In the genomic region with DNA sequence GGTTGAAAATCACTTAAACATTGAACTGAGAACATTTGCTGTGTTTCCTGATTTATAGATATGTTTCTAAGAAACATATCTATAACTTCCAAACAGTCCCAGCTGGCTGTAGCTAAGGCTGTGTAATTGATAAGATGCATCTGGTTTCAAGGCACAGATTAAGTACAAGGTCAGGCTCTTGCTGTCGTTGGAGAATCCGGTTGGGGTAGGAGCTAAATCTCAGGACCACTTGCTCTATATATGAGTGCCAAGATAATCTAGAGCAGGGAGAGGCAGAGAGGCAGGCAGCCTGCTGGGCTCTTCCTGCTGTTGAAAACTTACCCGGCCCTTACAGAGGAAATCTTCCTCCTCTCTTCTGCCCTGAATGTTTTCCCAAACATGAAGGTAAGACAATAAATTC, we compare ENCODE assay signal across 14 cellular contexts. TPM values are rescaled to one million over a fixed set of nuclear protein-coding genes. Genes with fewer than 3 reads are reported as not detected.
DNase-seq lines count a peak whose midpoint lies in the region; ATAC-seq and TF ChIP-seq lines count a peak whose summit lies in the region.
"Had no signal": no experiment of that assay in that cellular context is flagged by ENCODE, and none has a peak within 500 bp of the region (broad histone marks: within the 10 kb centered on the region; RNA-seq: fewer than 3 reads in every experiment).

A gene (plus strand): TSS at position 265 of the 400 bp plus-strand sequence. CDS start 114 bp downstream, at position 379.

- H3K9me3 ChIP-seq in SK-N-MC (ENCODE audit: low read depth, low read length) (no peaks in the 10 kb centered on the region), esophagus squamous epithelium (no peaks in the 10 kb centered on the region), lower lobe of right lung (no peaks in the 10 kb centered on the region), thoracic aorta (no peaks in the 10 kb centered on the region)
- H3K9me3 ChIP-seq: BLaER1 treated with 17β-estradiol and CSF1 and Interleukin-3, amounts not matched to agents 10 nM and 100 nM; gastrocnemius medialis had no signal

- peak within 1 kb of the TSS; percentile 82 for H3K27ac ChIP-seq in SK-N-MC
- no peak within 1 kb of the TSS for H3K27ac ChIP-seq in esophagus squamous epithelium
- peak within 1 kb of the TSS; percentile 62 for H3K27ac ChIP-seq in lower lobe of right lung
- H3K27ac ChIP-seq in thoracic aorta: no peak within 1 kb of the TSS
- H3K27ac ChIP-seq: BLaER1 treated with 17β-estradiol and CSF1 and Interleukin-3, amounts not matched to agents 10 nM and 100 nM; gastrocnemius medialis had no signal

- 50 to 63% methylated on average over 3 of the region's 3 CpGs for WGBS in esophagus squamous epithelium, 2 donors

- H3K4me1 ChIP-seq in esophagus squamous epithelium: peaks cover 0 to 28% (median 4%) of the 10 kb centered on the region in 3 donors
- H3K4me1 ChIP-seq in lower lobe of right lung: peaks cover 11% of the 10 kb centered on the region
- peaks cover 2 to 4% of the 10 kb centered on the region in 2 donors for H3K4me1 ChIP-seq in thoracic aorta (ENCODE audit: control insufficient read depth in 1 of 2, low read depth in 2 of 2)
- H3K4me1 ChIP-seq: BLaER1 treated with 17β-estradiol and CSF1 and Interleukin-3, amounts not matched to agents 10 nM and 100 nM had no signal

- peak within 1 kb of the TSS; percentile 65 for H3K9ac ChIP-seq in SK-N-MC (ENCODE audit: insufficient read length)
- H3K9ac ChIP-seq: BLaER1 treated with 17β-estradiol and CSF1 and Interleukin-3, amounts not matched to agents 10 nM and 100 nM had no signal

- no peak for TF ChIP-seq CTCF in esophagus squamous epithelium (IDR thresholded peaks at IDR 0.05)
- no peak for TF ChIP-seq CTCF in lower lobe of right lung (IDR thresholded peaks at IDR 0.05)
- no peak for TF ChIP-seq CTCF in thoracic aorta (IDR thresholded peaks at IDR 0.05)

- H3K27me3 ChIP-seq in esophagus squamous epithelium: no peaks in the 10 kb centered on the region
- H3K27me3 ChIP-seq in lower lobe of right lung (ENCODE audit: low read depth): no peaks in the 10 kb centered on the region
- no peaks in the 10 kb centered on the region for H3K27me3 ChIP-seq in thoracic aorta (replicated peaks; ENCODE audit: insufficient read depth)
- H3K27me3 ChIP-seq: BLaER1 treated with 17β-estradiol and CSF1 and Interleukin-3, amounts not matched to agents 10 nM and 100 nM; gastrocnemius medialis had no signal

- intact Hi-C loops in esophagus squamous epithelium (cut with DNase I): no loop called here
- intact Hi-C loops in lower lobe of right lung (cut with DNase I): no loop called here

- H3K4me3 ChIP-seq in SK-N-MC (peak within 1 kb of the TSS; percentile 72), esophagus squamous epithelium (peak within 1 kb of the TSS in 3 of 4 donors; percentile 12 to 54 (median 28)), lower lobe of right lung (peak within 1 kb of the TSS; percentile 45), thoracic aorta (no peak within 1 kb of the TSS)
- H3K4me3 ChIP-seq: BLaER1 treated with 17β-estradiol and CSF1 and Interleukin-3, amounts not matched to agents 10 nM and 100 nM; gastrocnemius medialis had no signal

- no peaks in the 10 kb centered on the region; the same call in 1 of the 2 replicates for H3K36me3 ChIP-seq in SK-N-MC (ENCODE audit: insufficient read depth, low read length)
- H3K36me3 ChIP-seq in esophagus squamous epithelium: no peaks in the 10 kb centered on the region
- no peaks in the 10 kb centered on the region for H3K36me3 ChIP-seq in lower lobe of right lung
- no peaks in the 10 kb centered on the region for H3K36me3 ChIP-seq in thoracic aorta
- H3K36me3 ChIP-seq: BLaER1 treated with 17β-estradiol and CSF1 and Interleukin-3, amounts not matched to agents 10 nM and 100 nM; gastrocnemius medialis had no signal

- DNase-seq in SK-N-MC (ENCODE audit: low read depth, low spot score) (no peak), esophagus squamous epithelium (lab: John Stamatoyannopoulos, UW) (no peak), lower lobe of right lung (no peak), thoracic aorta (ENCODE audit: low spot score) (no peak), NCI-H510A (lab: John Stamatoyannopoulos, UW) (no peak), HCEC 1CT (no peak), NOMO-1 treated with DMSO at 0.1 percent for 48 hours (lab: John Stamatoyannopoulos, UW; ENCODE audit: unreplicated experiment) (no peak)
- DNase-seq: activated CD8-positive, alpha-beta T cell treated with anti-CD3 and anti-CD28 coated beads for 36 hours; activated naive CD4-positive, alpha-beta T cell treated with anti-CD3 and anti-CD28 coated beads, Interleukin-2, amount 10 ng/mL, durations not matched to agents 7 days and 5 days; gastrocnemius medialis; NCI-H1694; T-cell had no signal

- no peak for TF ChIP-seq POLR2A in esophagus squamous epithelium (IDR thresholded peaks at IDR 0.05)

- ATAC-seq in lower lobe of right lung (peak; percentile 58 to 71), thoracic aorta (ENCODE audit: insufficient number of reproducible peaks, low FRiP score, low read depth) (no peak), GM18861 (IDR thresholded peaks at IDR 0.05; ENCODE audit: unreplicated experiment) (no peak)
- ATAC-seq: activated CD8-positive, alpha-beta T cell treated with anti-CD3 and anti-CD28 coated beads for 36 hours; gastrocnemius medialis; T-cell had no signal

RNA-seq across cellular contexts. Expression of the gene that starts here (rescaled TPM):
- total RNA-seq in esophagus squamous epithelium: 100 to 1,000 TPM in 2 of 4 donors, 10 to 100 TPM in 1, 1 to 10 TPM in 1; 8.2 to 245 (median 108) TPM
- 237 TPM for total RNA-seq in lower lobe of right lung
- 100 to 1,000 TPM in 1 of 2 donors, 10 to 100 TPM in 1; 99.5 to 105 TPM for total RNA-seq in thoracic aorta
- total RNA-seq: activated CD8-positive, alpha-beta T cell treated with anti-CD3 and anti-CD28 coated beads for 36 hours had no signal

Comparison
In these comparisons a context has a peak if more than half of its experiments do, and no peak if none do; other contexts are left out.
1. H3K27ac ChIP-seq: peak in SK-N-MC (single experiment) and lower lobe of right lung (single experiment); none in esophagus squamous epithelium (0 of 4) and thoracic aorta (0 of 2).
2. ATAC-seq: peak in lower lobe of right lung (2 of 2); none in thoracic aorta (single experiment) and GM18861 (single experiment).